Comparison of ENCODE assay signal across 23 cellular contexts in genomic region chr1:212914789-212915188, GRCh38. TPM values are rescaled to one million over a fixed set of nuclear protein-coding genes. Genes with fewer than 3 reads are reported as not detected.
A peak's percentile ranks its signal among the peaks of the same experiment; 100 is the strongest.
DNase-seq lines count a peak whose midpoint lies in the region; ATAC-seq and TF ChIP-seq lines count a peak whose summit lies in the region.
"Had no signal": no experiment of that assay in that cellular context is flagged by ENCODE, and none has a peak within 500 bp of the region (broad histone marks: within the 10 kb centered on the region; RNA-seq: fewer than 3 reads in every experiment).

No MANE protein-coding gene starts in this region.

- peaks cover 28% of the 10 kb centered on the region for H3K4me1 ChIP-seq in HUES48 (ENCODE audit: control insufficient read depth, insufficient read depth, low read length)
- H3K4me1 ChIP-seq in heart left ventricle = peaks cover 0 to 14% (median 0%) of the 10 kb centered on the region in 12 donors

- WGBS in heart left ventricle, 4 donors = 51 to 66% (median 55%) methylated on average over 3 of the region's 3 CpGs

- no peaks in the 10 kb centered on the region for H3K9me3 ChIP-seq in HUES48 (ENCODE audit: control insufficient read depth, insufficient read depth, low read length)
- H3K9me3 ChIP-seq in iPS-18c (ENCODE audit: control insufficient read depth, insufficient read depth, low read length) = no peaks in the 10 kb centered on the region
- H3K9me3 ChIP-seq in heart left ventricle = no peaks in the 10 kb centered on the region
- H3K9me3 ChIP-seq: esophagus muscularis mucosa had no signal

- TF ChIP-seq POLR2A in heart left ventricle (IDR thresholded peaks at IDR 0.05) = no peak

- peaks cover 0 to 3% (median 0%) of the 10 kb centered on the region in 9 donors for H3K9me3 Mint-ChIP-seq in naive thymus-derived CD8-positive, alpha-beta T cell
- H3K9me3 Mint-ChIP-seq: central memory CD8-positive, alpha-beta T cell; dendritic cell treated with granulocyte-macrophage colony-stimulating factor and Interleukin-4, amounts not matched to agents 40 ng/mL and 50 ng/mL, for 4 days had no signal

- POLR2A ChIA-PET in naive thymus-derived CD8-positive, alpha-beta T cell (lab: Charles Lee) = no interaction called here

- intact Hi-C loops in heart left ventricle (cut with DNase I) = no loop called here

- H3K36me3 Mint-ChIP-seq in naive thymus-derived CD8-positive, alpha-beta T cell = no peaks in the 10 kb centered on the region

- peaks cover 0 to 5% (median 4%) of the 10 kb centered on the region in 4 donors for H3K4me1 Mint-ChIP-seq in naive thymus-derived CD8-positive, alpha-beta T cell
- H3K4me1 Mint-ChIP-seq: central memory CD8-positive, alpha-beta T cell had no signal

- H3K4me3 Mint-ChIP-seq in naive thymus-derived CD8-positive, alpha-beta T cell = no peak overlapping the region
- H3K4me3 Mint-ChIP-seq: central memory CD8-positive, alpha-beta T cell; dendritic cell treated with granulocyte-macrophage colony-stimulating factor and Interleukin-4, amounts not matched to agents 40 ng/mL and 50 ng/mL, for 4 days had no signal

- H3K4me3 ChIP-seq in HUES48 (ENCODE audit: low read depth, low read length) = peak overlapping the region; percentile 50
- peak overlapping the region; percentile 17; the same call in 1 of the 2 replicates for H3K4me3 ChIP-seq in iPS-18c (ENCODE audit: insufficient read depth, low read depth, low read length)
- H3K4me3 ChIP-seq in heart left ventricle = no peak overlapping the region
- H3K4me3 ChIP-seq: esophagus muscularis mucosa, GM12878, hepatocyte had no signal

- H3K27me3 Mint-ChIP-seq in naive thymus-derived CD8-positive, alpha-beta T cell = peaks cover 2 to 43% (median 14%) of the 10 kb centered on the region in 5 donors

- H3K27me3 ChIP-seq in HUES48 (ENCODE audit: control insufficient read depth, insufficient read depth, low read length) = no peaks in the 10 kb centered on the region
- peaks cover 0 to 9% (median 0%) of the 10 kb centered on the region in 9 donors for H3K27me3 ChIP-seq in heart left ventricle
- H3K27me3 ChIP-seq: esophagus muscularis mucosa, hepatocyte had no signal

- in situ Hi-C loops in SK-MEL-5 (cut with HindIII; ENCODE audit: low pct_unique_long_range_greater_than_20kb, low sequenced_read_pairs) = no loop called here

- DNase-seq in SK-MEL-5 (ENCODE audit: low read depth, low spot score) (peak; percentile 4), retina (peak; percentile 36), heart left ventricle (no peak)
- DNase-seq in naive thymus-derived CD8-positive, alpha-beta T cell = no peak
- DNase-seq: activated CD4-positive, alpha-beta T cell treated with anti-CD3 and anti-CD28 coated beads for 48 hours; activated gamma-delta T cell treated with Interleukin-2 at 50 U/mL for 16 hours; activated T-cell treated with anti-CD3 and anti-CD28 coated beads, Interleukin-2, amount 50 U/mL, for 1 hour; kidney; MM.1S; stimulated activated CD4-positive, alpha-beta T cell treated with anti-CD3 and anti-CD28 coated beads, Interleukin-15, amount 100 ng/mL, for 24 hours; stimulated activated naive CD4-positive, alpha-beta T cell treated with Interleukin-2 at 50 U/mL for 16 hours had no signal

- H3K27ac Mint-ChIP-seq in naive thymus-derived CD8-positive, alpha-beta T cell = no peak overlapping the region
- H3K27ac Mint-ChIP-seq: dendritic cell treated with granulocyte-macrophage colony-stimulating factor and Interleukin-4, amounts not matched to agents 40 ng/mL and 50 ng/mL, for 4 days; progenitor cell of endocrine pancreas had no signal

- no peaks in the 10 kb centered on the region for H3K36me3 ChIP-seq in HUES48 (ENCODE audit: control insufficient read depth, insufficient read depth, low read length)
- H3K36me3 ChIP-seq in heart left ventricle = no peaks in the 10 kb centered on the region
- H3K36me3 ChIP-seq: esophagus muscularis mucosa had no signal

- no peak for ATAC-seq in heart left ventricle
- ATAC-seq in GM21367 (IDR thresholded peaks at IDR 0.05; ENCODE audit: unreplicated experiment) = no peak
- ATAC-seq in naive thymus-derived CD8-positive, alpha-beta T cell = no peak

- peak overlapping the region; percentile 94 for H3K27ac ChIP-seq in HUES48 (ENCODE audit: low read depth, low read length)
- no peak overlapping the region for H3K27ac ChIP-seq in heart left ventricle
- H3K27ac ChIP-seq: C4-2B, esophagus muscularis mucosa, hepatocyte, KMS-11, VCaP had no signal

- H3K9ac ChIP-seq in HUES48 (ENCODE audit: low read depth, low read length) = peak overlapping the region; percentile 70
- H3K9ac ChIP-seq: KMS-11 had no signal

- TF ChIP-seq CTCF in heart left ventricle (IDR thresholded peaks at IDR 0.05) = no peak

RNA-seq across cellular contexts. Expression of gene VASH2, which starts 35.6 kb away (rescaled TPM):
- 0.69 and 2.1 TPM in 2 replicates for total RNA-seq in SK-MEL-5 (2014; rRNA removed; shearing (Covaris generic))
- polyA plus RNA-seq in SK-MEL-5 (2015; cell fraction: cytosol; rRNA removed) = 2.8 and 2.9 TPM in 2 replicates
- polyA plus RNA-seq in SK-MEL-5 (2015; cell fraction: nucleus; rRNA removed) = 2.2 and 3.6 TPM in 2 replicates
- total RNA-seq in heart left ventricle = 1 to 10 TPM in 1 of 9 donors, under 1 TPM in 7, not detected in 1; 0.20 to 2.6 (median 0.63) TPM
- polyA plus RNA-seq in heart left ventricle = under 1 TPM; 0.19 to 0.51 TPM
- not detected for total RNA-seq in naive thymus-derived CD8-positive, alpha-beta T cell
- polyA plus RNA-seq in naive thymus-derived CD8-positive, alpha-beta T cell = under 1 TPM in 2 of 3 donors, not detected in 1; 0.30 to 0.68 TPM

RNA-seq across cellular contexts. Expression of gene FLVCR1, which starts 56.7 kb away (rescaled TPM):
- 17.3 and 17.7 TPM in 2 replicates for total RNA-seq in SK-MEL-5 (2014; rRNA removed; shearing (Covaris generic))
- polyA plus RNA-seq in SK-MEL-5 (2015; cell fraction: cytosol; rRNA removed) = 7.0 and 7.6 TPM in 2 replicates
- polyA plus RNA-seq in SK-MEL-5 (2015; cell fraction: nucleus; rRNA removed) = 10.7 and 13.5 TPM in 2 replicates
- 1 to 10 TPM in 7 of 9 donors, under 1 TPM in 2; 0.44 to 3.0 (median 2.4) TPM for total RNA-seq in heart left ventricle
- 1 to 10 TPM in 1 of 2 donors, under 1 TPM in 1; 0.84 to 2.5 TPM for polyA plus RNA-seq in heart left ventricle
- 10 to 100 TPM; 10.7 to 15.0 TPM for total RNA-seq in naive thymus-derived CD8-positive, alpha-beta T cell
- 1 to 10 TPM; 1.1 to 1.9 (median 1.2) TPM for polyA plus RNA-seq in naive thymus-derived CD8-positive, alpha-beta T cell

Comparison
In these comparisons a context has a peak if more than half of its experiments do, and no peak if none do; other contexts are left out.
1. H3K4me3 ChIP-seq: peak in HUES48 (single experiment) and iPS-18c (single experiment); none in heart left ventricle (0 of 12).
2. DNase-seq: peak in SK-MEL-5 (single experiment) and retina (single experiment); none in heart left ventricle (0 of 5) and naive thymus-derived CD8-positive, alpha-beta T cell (0 of 10).